12 cellular contexts compared by ENCODE assay signal in the genomic region with DNA sequence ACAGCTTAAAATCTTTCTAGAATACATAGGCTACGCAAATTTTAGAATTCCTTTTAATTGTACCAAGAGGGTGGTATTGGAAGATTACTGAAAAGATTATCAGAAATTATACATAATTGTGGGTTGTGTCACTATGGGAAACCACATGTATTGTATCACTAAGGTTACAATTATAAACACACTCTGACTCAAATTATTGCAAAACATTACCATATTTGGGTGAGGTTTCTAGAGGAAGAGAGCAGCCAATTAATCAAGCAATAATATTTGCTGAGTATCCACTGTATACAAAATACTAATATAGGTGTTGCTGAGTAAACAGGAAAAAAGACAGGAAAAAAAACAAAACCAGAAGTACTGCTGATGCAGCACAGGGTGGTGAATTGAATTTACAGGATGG. TPM values are rescaled to one million over a fixed set of nuclear protein-coding genes. Genes with fewer than 3 reads are reported as not detected.
A peak's percentile ranks its signal among the peaks of the same experiment; 100 is the strongest.
DNase-seq lines count a peak whose midpoint lies in the region; ATAC-seq and TF ChIP-seq lines count a peak whose summit lies in the region.
"Had no signal": no experiment of that assay in that cellular context is flagged by ENCODE, and none has a peak within 500 bp of the region (broad histone marks: within the 10 kb centered on the region; RNA-seq: fewer than 3 reads in every experiment).

No MANE protein-coding gene starts in this region.

- DNase-seq in HFF-Myc (ENCODE audit: extremely low read depth, low read depth), result peak; percentile 43
- DNase-seq in NOMO-1 treated with dmso at 0.1 percent for 144 hours (lab: John Stamatoyannopoulos, UW; ENCODE audit: unreplicated experiment), result peak; percentile 7
- DNase-seq in epithelial cell of proximal tubule (ENCODE audit: low read depth), result peak; percentile 48
- no peak for DNase-seq in stimulated activated effector memory CD8-positive, alpha-beta T cell treated with anti-CD3 and anti-CD28 coated beads, Interleukin-12 subunit alpha, Interleukin-12 subunit beta, amount 100 ng/mL, for 72 hours (ENCODE audit: low spot score in 2 of 2)
- DNase-seq in Right ventricle myocardium superior, result no peak
- DNase-seq: activated CD8-positive, alpha-beta memory T cell treated with anti-CD3 and anti-CD28 coated beads, Interleukin-2, amount 50 U/mL, for 4 hours; NCI-H187; substantia nigra; T-helper 1 cell had no signal

- TF ChIP-seq CTCF in HFF-Myc (IDR thresholded peaks at IDR 0.05; ENCODE audit: low read depth, low read length, missing control alignments) (no peak), epithelial cell of proximal tubule (conservative IDR thresholded peaks at IDR 0.05; ENCODE audit: low read depth, low read length) (no peak)

- H3K36me3 Mint-ChIP-seq in stimulated activated effector memory CD8-positive, alpha-beta T cell treated with anti-CD3 and anti-CD28 coated beads, Interleukin-12 subunit alpha, Interleukin-12 subunit beta, amount 100 ng/mL, for 72 hours, result peaks cover 22% of the 10 kb centered on the region
- H3K36me3 Mint-ChIP-seq in stimulated activated memory B cell treated with anti-CD40 and anti-IgM and Interleukin-4, amounts not matched to agents 10 μg/mL and 1 μg/mL and 100 μg/mL, for 72 hours, result no peaks in the 10 kb centered on the region

- no peak overlapping the region for H3K4me3 Mint-ChIP-seq in stimulated activated effector memory CD8-positive, alpha-beta T cell treated with anti-CD3 and anti-CD28 coated beads, Interleukin-12 subunit alpha, Interleukin-12 subunit beta, amount 100 ng/mL, for 72 hours
- no peak overlapping the region for H3K4me3 Mint-ChIP-seq in stimulated activated memory B cell treated with anti-CD40 and anti-IgM and Interleukin-4, amounts not matched to agents 10 μg/mL and 1 μg/mL and 100 μg/mL, for 72 hours

- peaks cover 29% of the 10 kb centered on the region for H3K4me1 Mint-ChIP-seq in stimulated activated effector memory CD8-positive, alpha-beta T cell treated with anti-CD3 and anti-CD28 coated beads, Interleukin-12 subunit alpha, Interleukin-12 subunit beta, amount 100 ng/mL, for 72 hours
- H3K4me1 Mint-ChIP-seq in stimulated activated memory B cell treated with anti-CD40 and anti-IgM and Interleukin-4, amounts not matched to agents 10 μg/mL and 1 μg/mL and 100 μg/mL, for 72 hours, result peaks cover 18% of the 10 kb centered on the region

- peaks cover 28% of the 10 kb centered on the region for H3K27me3 Mint-ChIP-seq in stimulated activated memory B cell treated with anti-CD40 and anti-IgM and Interleukin-4, amounts not matched to agents 10 μg/mL and 1 μg/mL and 100 μg/mL, for 72 hours

- intact Hi-C loops in Right ventricle myocardium superior (cut with DNase I), result no loop called here

- H3K4me3 ChIP-seq in HFF-Myc (replicated peaks; ENCODE audit: low read depth, low read length), result no peak overlapping the region
- H3K4me3 ChIP-seq in epithelial cell of proximal tubule (ENCODE audit: low read depth, low read length), result no peak overlapping the region
- H3K4me3 ChIP-seq: cardiac muscle cell had no signal

- no peaks in the 10 kb centered on the region for H3K9me3 Mint-ChIP-seq in stimulated activated effector memory CD8-positive, alpha-beta T cell treated with anti-CD3 and anti-CD28 coated beads, Interleukin-12 subunit alpha, Interleukin-12 subunit beta, amount 100 ng/mL, for 72 hours
- H3K9me3 Mint-ChIP-seq in stimulated activated memory B cell treated with anti-CD40 and anti-IgM and Interleukin-4, amounts not matched to agents 10 μg/mL and 1 μg/mL and 100 μg/mL, for 72 hours, result no peaks in the 10 kb centered on the region

- H3K27ac Mint-ChIP-seq in stimulated activated effector memory CD8-positive, alpha-beta T cell treated with anti-CD3 and anti-CD28 coated beads, Interleukin-12 subunit alpha, Interleukin-12 subunit beta, amount 100 ng/mL, for 72 hours, result peak overlapping the region; percentile 41
- no peak overlapping the region for H3K27ac Mint-ChIP-seq in stimulated activated memory B cell treated with anti-CD40 and anti-IgM and Interleukin-4, amounts not matched to agents 10 μg/mL and 1 μg/mL and 100 μg/mL, for 72 hours

- no peak for TF ChIP-seq POLR2A in GM18505 (IDR thresholded peaks at IDR 0.05; ENCODE audit: borderline replicate concordance, extremely low read depth, insufficient read depth, insufficient read length)

- no peak for ATAC-seq in stimulated activated effector memory CD8-positive, alpha-beta T cell treated with anti-CD3 and anti-CD28 coated beads, Interleukin-12 subunit alpha, Interleukin-12 subunit beta, amount 100 ng/mL, for 72 hours
- ATAC-seq in GM18505 (IDR thresholded peaks at IDR 0.05; ENCODE audit: unreplicated experiment) (no peak), Right ventricle myocardium superior (ENCODE audit: poor library complexity) (no peak)
- ATAC-seq in stimulated activated memory B cell treated with anti-CD40 and anti-IgM and Interleukin-4, amounts not matched to agents 10 μg/mL and 1 μg/mL and 100 μg/mL, for 72 hours, result no peak

RNA-seq across cellular contexts. Expression of gene CAPZA2, which starts 3.1 kb away (rescaled TPM):
- total RNA-seq in epithelial cell of proximal tubule, result 89.7 and 111 TPM in 2 replicates
- 344 TPM for total RNA-seq in Right ventricle myocardium superior

Comparison
In these comparisons a context has a peak if more than half of its experiments do, and no peak if none do; other contexts are left out.
1. DNase-seq: peak in HFF-Myc (single experiment), NOMO-1 treated with dmso at 0.1 percent for 144 hours (single experiment) and epithelial cell of proximal tubule (single experiment); none in stimulated activated effector memory CD8-positive, alpha-beta T cell treated with anti-CD3 and anti-CD28 coated beads, Interleukin-12 subunit alpha, Interleukin-12 subunit beta, amount 100 ng/mL, for 72 hours (0 of 2) and Right ventricle myocardium superior (single experiment).